8 cellular contexts compared by ENCODE assay signal in the genomic region with DNA sequence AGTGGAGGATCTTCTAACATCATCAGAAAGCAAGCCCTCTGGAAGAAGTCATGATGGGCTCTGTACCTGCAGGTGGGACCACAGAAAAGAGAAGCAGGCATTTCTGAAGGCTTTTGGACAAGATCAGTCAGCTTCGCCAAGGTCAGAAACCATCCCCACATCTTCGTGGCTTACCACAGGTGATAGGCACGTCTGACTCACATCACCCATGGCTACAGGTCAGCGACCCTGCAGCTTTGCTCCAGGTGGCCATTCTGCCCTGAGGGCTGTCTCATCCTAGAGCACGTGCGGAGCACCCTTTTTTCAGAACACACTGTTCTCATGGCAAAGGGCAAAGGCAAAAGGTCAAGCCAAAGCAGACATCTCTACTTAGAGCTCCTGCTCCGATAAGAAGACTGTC.
"Had no signal": no experiment of that assay in that cellular context is flagged by ENCODE, and none has a peak within 500 bp of the region (broad histone marks: within the 10 kb centered on the region; RNA-seq: fewer than 3 reads in every experiment).

No MANE protein-coding gene starts in this region.

- H2AFZ ChIP-seq: GM23338 had no signal

- DNase-seq: H9, HCEC 1CT, IMR-90 had no signal

- H3K4me3 ChIP-seq: GM23338, K562 had no signal

- H3K4me2 ChIP-seq: GM23338 had no signal

- FAIRE-seq: H1, H54, HTR-8/SVneo, K562 had no signal
